Comparison of ENCODE assay signal across 1 cellular context in the genomic region with DNA sequence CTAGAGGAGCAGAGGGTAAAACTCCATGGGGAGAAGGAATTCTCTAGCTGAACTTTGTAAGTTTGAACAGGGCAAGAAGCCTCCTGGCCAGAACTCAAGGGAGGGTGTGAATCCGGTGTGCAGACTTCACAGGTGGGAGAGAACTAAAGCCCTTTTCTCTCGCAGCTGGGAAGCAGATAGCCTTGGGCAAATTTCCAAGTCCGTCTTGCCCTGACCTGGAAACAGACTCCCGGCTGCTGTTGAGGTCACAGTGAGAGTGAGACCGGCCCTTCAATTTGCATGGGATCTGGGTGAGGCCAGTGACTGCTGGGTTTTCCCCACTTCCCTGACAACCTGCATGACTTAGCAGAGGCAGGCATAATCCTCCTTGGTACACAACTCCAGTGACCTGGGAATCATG.
TF ChIP-seq lines count a peak whose summit lies in the region.

No MANE protein-coding gene starts in this region.

TF ChIP-seq in H1, 55 proteins besides CTCF, POLR2A, EP300 and RAD21 (continued from another document):
- TF ChIP-seq, protein P1, sequence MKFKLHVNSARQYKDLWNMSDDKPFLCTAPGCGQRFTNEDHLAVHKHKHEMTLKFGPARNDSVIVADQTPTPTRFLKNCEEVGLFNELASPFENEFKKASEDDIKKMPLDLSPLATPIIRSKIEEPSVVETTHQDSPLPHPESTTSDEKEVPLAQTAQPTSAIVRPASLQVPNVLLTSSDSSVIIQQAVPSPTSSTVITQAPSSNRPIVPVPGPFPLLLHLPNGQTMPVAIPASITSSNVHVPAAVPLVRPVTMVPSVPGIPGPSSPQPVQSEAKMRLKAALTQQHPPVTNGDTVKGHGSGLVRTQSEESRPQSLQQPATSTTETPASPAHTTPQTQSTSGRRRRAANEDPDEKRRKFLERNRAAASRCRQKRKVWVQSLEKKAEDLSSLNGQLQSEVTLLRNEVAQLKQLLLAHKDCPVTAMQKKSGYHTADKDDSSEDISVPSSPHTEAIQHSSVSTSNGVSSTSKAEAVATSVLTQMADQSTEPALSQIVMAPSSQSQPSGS (IDR thresholded peaks at IDR 0.05; ENCODE audit: low read length): no peak
- no peak for TF ChIP-seq CHD1 (IDR thresholded peaks at IDR 0.05; ENCODE audit: low read depth, low read length)
- no peak for TF ChIP-seq POLR2AphosphoS5 (IDR thresholded peaks at IDR 0.05; ENCODE audit: low read depth, low read length)
- TF ChIP-seq EGR1 (IDR thresholded peaks at IDR 0.05; ENCODE audit: borderline replicate concordance, low read depth, low read length): no peak
- TF ChIP-seq, protein P2, sequence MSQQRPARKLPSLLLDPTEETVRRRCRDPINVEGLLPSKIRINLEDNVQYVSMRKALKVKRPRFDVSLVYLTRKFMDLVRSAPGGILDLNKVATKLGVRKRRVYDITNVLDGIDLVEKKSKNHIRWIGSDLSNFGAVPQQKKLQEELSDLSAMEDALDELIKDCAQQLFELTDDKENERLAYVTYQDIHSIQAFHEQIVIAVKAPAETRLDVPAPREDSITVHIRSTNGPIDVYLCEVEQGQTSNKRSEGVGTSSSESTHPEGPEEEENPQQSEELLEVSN (IDR thresholded peaks at IDR 0.05): no peak
- TF ChIP-seq CREB1 (IDR thresholded peaks at IDR 0.05): no peak
- TF ChIP-seq NANOG (IDR thresholded peaks at IDR 0.05; ENCODE audit: insufficient read depth, low read depth, low read length, poor library complexity, severe bottlenecking): no peak
- no peak for TF ChIP-seq CEBPB (IDR thresholded peaks at IDR 0.05; ENCODE audit: low read depth, low read length)
- TF ChIP-seq MAFK (IDR thresholded peaks at IDR 0.05; ENCODE audit: low read depth, low read length): no peak
- TF ChIP-seq CBX8 (IDR thresholded peaks at IDR 0.05; ENCODE audit: borderline replicate concordance, low read depth, low read length): no peak
